ENCODE assay signal across 12 cellular contexts in genomic region chr10:79391231-79392019, GRCh38. TPM values are rescaled to one million over a fixed set of nuclear protein-coding genes. Genes with fewer than 3 reads are reported as not detected.
A peak's percentile ranks its signal among the peaks of the same experiment; 100 is the strongest.
DNase-seq lines count a peak whose midpoint lies in the region; ATAC-seq and TF ChIP-seq lines count a peak whose summit lies in the region.
"Had no signal": no experiment of that assay in that cellular context is flagged by ENCODE, and none has a peak within 500 bp of the region (broad histone marks: within the 10 kb centered on the region; RNA-seq: fewer than 3 reads in every experiment).

No MANE protein-coding gene starts in this region.

- H2BK5ac ChIP-seq in trophoblast cell (ENCODE audit: low read depth, low read length, poor library complexity), result no peak overlapping the region

- no peak overlapping the region for H4K12ac ChIP-seq in trophoblast cell (ENCODE audit: low read depth, low read length)

- H3K4me2 ChIP-seq in BLaER1, result peak overlapping the region; percentile 77
- no peak overlapping the region for H3K4me2 ChIP-seq in trophoblast cell (ENCODE audit: low read length)
- no peak overlapping the region for H3K4me2 ChIP-seq in MM.1S (ENCODE audit: low read depth, low read length)

- in situ Hi-C loops in G401 (cut with HindIII; ENCODE audit: low sequenced_read_pairs), result no loop called here

- no peak overlapping the region for H2BK120ac ChIP-seq in trophoblast cell (ENCODE audit: insufficient read depth, low read length, poor library complexity)

- H3K14ac ChIP-seq in trophoblast cell (ENCODE audit: low read length), result no peak overlapping the region

- H3F3A ChIP-seq in MM.1S (ENCODE audit: insufficient read depth, low read length), result no peaks in the 10 kb centered on the region

- intact Hi-C loops in Right ventricle myocardium superior (cut with DNase I), result no loop called here

- H4K8ac ChIP-seq in trophoblast cell (ENCODE audit: low read depth, low read length), result no peak overlapping the region

- H3K9me3 ChIP-seq in BLaER1 (no peaks in the 10 kb centered on the region), RWPE2 (ENCODE audit: severe bottlenecking) (no peaks in the 10 kb centered on the region), trophoblast cell (ENCODE audit: insufficient read depth, low read depth, low read length) (no peaks in the 10 kb centered on the region), MM.1S (replicated peaks; ENCODE audit: insufficient read depth, low read length) (no peaks in the 10 kb centered on the region)
- H3K9me3 ChIP-seq: SJCRH30 had no signal

- H3K4me3 ChIP-seq in BLaER1, result no peak overlapping the region
- no peak overlapping the region for H3K4me3 ChIP-seq in RWPE2 (ENCODE audit: severe bottlenecking)
- no peak overlapping the region for H3K4me3 ChIP-seq in trophoblast cell (ENCODE audit: low read depth, low read length)
- H3K4me3 ChIP-seq in MM.1S (ENCODE audit: low read length), result no peak overlapping the region
- H3K4me3 ChIP-seq: SJCRH30 had no signal

- H3K4me1 ChIP-seq in BLaER1 (peaks cover 65% of the 10 kb centered on the region), RWPE2 (ENCODE audit: insufficient read depth, poor library complexity, severe bottlenecking) (no peaks in the 10 kb centered on the region), trophoblast cell (ENCODE audit: control insufficient read depth in 1 of 2, insufficient read depth in 2 of 2, low read length in 2 of 2) (peaks cover 11 to 12% of the 10 kb centered on the region in 2 experiments), MM.1S (ENCODE audit: low read length) (no peaks in the 10 kb centered on the region)
- H3K4me1 ChIP-seq: SJCRH30 had no signal

- ATAC-seq in RWPE2 (ENCODE audit: low read depth), result no peak
- peak; percentile 15 for ATAC-seq in Right ventricle myocardium superior (ENCODE audit: poor library complexity)
- ATAC-seq in HG03039 (IDR thresholded peaks at IDR 0.05; ENCODE audit: unreplicated experiment), result no peak
- ATAC-seq: naive thymus-derived CD8-positive, alpha-beta T cell had no signal

- no peaks in the 10 kb centered on the region for H3K9me2 ChIP-seq in MM.1S (replicated peaks; ENCODE audit: insufficient read depth, low read length)

- H2AK5ac ChIP-seq in trophoblast cell (ENCODE audit: low read length), result no peak overlapping the region

- no peak overlapping the region for H2BK12ac ChIP-seq in trophoblast cell (ENCODE audit: low read length)

- no CpG with 5 or more reads among the region's 12 CpGs for WGBS in trophoblast cell (ENCODE audit: extremely low coverage, insufficient coverage, insufficient read length)

- TF ChIP-seq CTCF in RWPE2 (IDR thresholded peaks at IDR 0.05; ENCODE audit: poor library complexity, severe bottlenecking), result no peak
- no peak for TF ChIP-seq CTCF in MM.1S (IDR thresholded peaks at IDR 0.05; ENCODE audit: low read length)

- H4K91ac ChIP-seq in trophoblast cell (ENCODE audit: low read depth, low read length), result peak overlapping the region; percentile 51

- no peaks in the 10 kb centered on the region for H3K79me2 ChIP-seq in trophoblast cell (ENCODE audit: control insufficient read depth, insufficient read depth, low read length, poor library complexity)
- H3K79me2 ChIP-seq in MM.1S (ENCODE audit: low read length), result no peaks in the 10 kb centered on the region

- H3K9ac ChIP-seq in BLaER1, result no peak overlapping the region
- H3K9ac ChIP-seq in trophoblast cell (ENCODE audit: low read length), result no peak overlapping the region
- H3K9ac ChIP-seq in MM.1S (ENCODE audit: low read length), result no peak overlapping the region

- H3K36me3 ChIP-seq in BLaER1 (peaks cover 6% of the 10 kb centered on the region; the same call in 1 of the 2 replicates), RWPE2 (ENCODE audit: low read depth) (no peaks in the 10 kb centered on the region), trophoblast cell (ENCODE audit: control insufficient read depth in 1 of 2, insufficient read depth in 2 of 2, low read length in 2 of 2) (no peaks in the 10 kb centered on the region), MM.1S (replicated peaks; ENCODE audit: insufficient read depth, low read length) (no peaks in the 10 kb centered on the region)

- peak; percentile 44 for DNase-seq in RWPE2 (ENCODE audit: low spot score)
- DNase-seq in Right ventricle myocardium superior, result peak; percentile 44
- no peak for DNase-seq in trophoblast cell
- DNase-seq in MM.1S, result no peak
- no peak for DNase-seq in NK-92 treated with Interleukin-12 subunit alpha and Interleukin-12 subunit beta, amount 100 ng/mL, for 24 hours (lab: John Stamatoyannopoulos, UW)
- DNase-seq in G401 (ENCODE audit: low spot score), result no peak
- DNase-seq: NCI-H510A treated with DMSO at 0.1 percent for 48 hours; stimulated activated naive CD4-positive, alpha-beta T cell treated with Interleukin-2 at 50 U/mL for 16 hours had no signal

- no peak overlapping the region for H3K4ac ChIP-seq in trophoblast cell (ENCODE audit: low read depth, low read length)

- no peak overlapping the region for H3K18ac ChIP-seq in trophoblast cell (ENCODE audit: low read length)

- peaks cover 2% of the 10 kb centered on the region for H3K79me1 ChIP-seq in trophoblast cell (ENCODE audit: low read length)

- peak overlapping the region; percentile 80 for H3K27ac ChIP-seq in BLaER1
- H3K27ac ChIP-seq in RWPE2 (ENCODE audit: poor library complexity, severe bottlenecking), result no peak overlapping the region
- no peak overlapping the region for H3K27ac ChIP-seq in trophoblast cell (ENCODE audit: low read depth, low read length)
- H3K27ac ChIP-seq in MM.1S (ENCODE audit: low read length), result no peak overlapping the region
- H3K27ac ChIP-seq: SJCRH30 had no signal

- no peak overlapping the region for H3K23ac ChIP-seq in trophoblast cell (ENCODE audit: low read length)

- H4K20me1 ChIP-seq in BLaER1 (no peaks in the 10 kb centered on the region), MM.1S (ENCODE audit: insufficient read depth, low read length) (no peaks in the 10 kb centered on the region)

- peak overlapping the region; percentile 24 for H2AFZ ChIP-seq in trophoblast cell (ENCODE audit: insufficient read depth, low read length, poor library complexity)
- no peak overlapping the region for H2AFZ ChIP-seq in MM.1S (ENCODE audit: low read length)

- H3K27me3 ChIP-seq in BLaER1 (no peaks in the 10 kb centered on the region), RWPE2 (ENCODE audit: insufficient read depth, poor library complexity, severe bottlenecking) (no peaks in the 10 kb centered on the region), trophoblast cell (ENCODE audit: insufficient read depth, low read length) (no peaks in the 10 kb centered on the region), MM.1S (replicated peaks; ENCODE audit: insufficient read depth, low read length) (no peaks in the 10 kb centered on the region)
- H3K27me3 ChIP-seq: SJCRH30 had no signal

RNA-seq across cellular contexts. Expression of gene PPIF, which starts 44.2 kb away (rescaled TPM):
- 146 TPM for total RNA-seq in Right ventricle myocardium superior
- polyA plus RNA-seq in trophoblast cell (2013), result 46.4 and 48.2 TPM in 2 replicates
- 58.4 and 66.1 TPM in 2 replicates for total RNA-seq in G401 (2014; rRNA removed; shearing (Covaris generic))

RNA-seq across cellular contexts. Expression of gene ZCCHC24, which starts 54.0 kb away (rescaled TPM):
- 53.3 TPM for total RNA-seq in Right ventricle myocardium superior
- polyA plus RNA-seq in trophoblast cell (2013), result 2.8 and 3.0 TPM in 2 replicates
- 6.8 and 10.8 TPM in 2 replicates for total RNA-seq in G401 (2014; rRNA removed; shearing (Covaris generic))

Comparison
In these comparisons a context has a peak if more than half of its experiments do, and no peak if none do; other contexts are left out.
1. DNase-seq: peak in RWPE2 (single experiment) and Right ventricle myocardium superior (single experiment); none in trophoblast cell (0 of 2), MM.1S (single experiment), NK-92 treated with Interleukin-12 subunit alpha and Interleukin-12 subunit beta, amount 100 ng/mL, for 24 hours (single experiment) and G401 (single experiment).